1 cellular context compared by ENCODE assay signal in the genomic region with DNA sequence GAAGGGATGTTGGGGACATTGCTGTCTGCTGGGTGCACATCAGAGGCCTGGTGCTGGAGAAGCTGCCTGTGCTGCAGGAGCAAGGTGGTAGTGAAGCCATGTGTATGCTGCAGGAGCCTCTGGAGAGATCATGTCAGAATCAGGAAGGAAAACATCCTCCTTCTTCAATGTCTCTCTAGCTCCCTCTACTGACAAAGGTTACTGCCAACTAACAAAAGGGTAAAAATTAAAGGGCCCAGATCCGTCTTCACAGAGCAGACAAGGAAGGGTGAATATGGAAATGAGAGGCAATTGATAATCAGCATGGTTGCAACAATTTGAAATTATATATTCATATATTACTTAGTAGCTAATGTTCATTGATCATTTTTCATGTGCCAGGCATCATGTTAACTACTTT.
TF ChIP-seq lines count a peak whose summit lies in the region.

No MANE protein-coding gene starts in this region.

TF ChIP-seq in HCT116, 20 proteins besides CTCF, POLR2A, EP300 and RAD21:
- TF ChIP-seq JUND (IDR thresholded peaks at IDR 0.05): no peak
- peak; percentile 97 for TF ChIP-seq CBX3 (IDR thresholded peaks at IDR 0.05; ENCODE audit: low read depth)
